ENCODE assay signal across 1 cellular context in genomic region chr6:45535933-45536332, GRCh38.
TF ChIP-seq lines count a peak whose summit lies in the region.

No MANE protein-coding gene starts in this region.

TF ChIP-seq in K562, 482 proteins besides CTCF, POLR2A, EP300 and RAD21 (continued from another document):
- TF ChIP-seq ARID3A (IDR thresholded peaks at IDR 0.05; ENCODE audit: borderline replicate concordance, low read depth, low read length): no peak
- TF ChIP-seq ARID1B (IDR thresholded peaks at IDR 0.05): peak; percentile 27; the same call in 1 of the 2 replicates
- TF ChIP-seq CREB3L1 (IDR thresholded peaks at IDR 0.05; ENCODE audit: borderline replicate concordance, low read depth): no peak
- no peak for TF ChIP-seq E2F1 (CRISPR knock-in tag; IDR thresholded peaks at IDR 0.05)
- TF ChIP-seq TCFL5 (CRISPR knock-in tag; conservative IDR thresholded peaks at IDR 0.05): no peak
- TF ChIP-seq ZC3H8 (IDR thresholded peaks at IDR 0.05): no peak
- no peak for TF ChIP-seq GABPA (tag; conservative IDR thresholded peaks at IDR 0.05; ENCODE audit: low read depth)
- TF ChIP-seq CTBP1 (IDR thresholded peaks at IDR 0.05; ENCODE audit: borderline replicate concordance): peak; percentile 78
- peak; percentile 15; the same call in 1 of the 2 replicates for TF ChIP-seq SPI1 (IDR thresholded peaks at IDR 0.05; ENCODE audit: borderline replicate concordance, low read depth, low read length)
- TF ChIP-seq GATAD2A (IDR thresholded peaks at IDR 0.05): no peak
- no peak for TF ChIP-seq CBX1 (IDR thresholded peaks at IDR 0.05; ENCODE audit: low read depth)
- TF ChIP-seq FOXA3 (CRISPR knock-in tag; conservative IDR thresholded peaks at IDR 0.05 in 1 of 2, IDR thresholded peaks at IDR 0.05 in 1 of 2): peak in 1 of 2 experiments; percentile 63; a peak in 2 of 4 replicates
- TF ChIP-seq HLTF (IDR thresholded peaks at IDR 0.05): no peak
- TF ChIP-seq HINFP (tag; conservative IDR thresholded peaks at IDR 0.05; ENCODE audit: low read depth): no peak
